10 cellular contexts compared by ENCODE assay signal in the genomic region with DNA sequence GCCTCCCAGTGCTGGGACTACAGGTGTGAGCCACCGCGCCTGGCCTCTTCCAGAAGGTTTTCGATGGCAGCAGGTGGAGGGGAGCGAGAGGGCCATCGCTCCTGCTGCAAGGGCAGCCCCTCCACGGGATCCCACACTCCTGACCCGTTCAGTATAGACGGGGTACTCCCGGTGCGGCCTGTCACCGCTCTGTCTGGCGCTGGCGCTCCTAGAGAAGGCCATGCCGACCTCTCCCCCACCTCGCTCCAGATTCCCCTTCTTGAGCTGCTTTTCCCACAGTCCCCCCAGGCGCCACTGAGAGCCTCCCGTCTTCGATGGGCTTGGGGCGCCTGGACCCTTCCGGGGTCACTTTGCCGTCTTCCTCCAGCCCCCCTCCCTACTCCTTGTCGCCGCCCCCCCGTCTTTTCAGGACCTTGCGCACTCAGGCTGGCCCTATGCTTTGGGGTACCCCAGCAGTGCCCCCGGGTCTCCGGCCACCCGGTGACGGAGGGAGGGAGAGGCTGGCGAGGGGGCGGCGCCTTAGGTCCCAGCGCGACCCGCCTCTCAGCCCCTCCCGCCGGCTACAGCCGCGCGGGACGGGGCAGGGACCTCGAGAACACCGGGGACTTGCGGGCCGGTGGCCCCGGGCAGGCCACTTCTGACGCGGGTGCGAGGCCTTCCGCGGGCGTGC. TPM values are rescaled to one million over a fixed set of nuclear protein-coding genes. Genes with fewer than 3 reads are reported as not detected.
A peak's percentile ranks its signal among the peaks of the same experiment; 100 is the strongest.
DNase-seq lines count a peak whose midpoint lies in the region; ATAC-seq and TF ChIP-seq lines count a peak whose summit lies in the region.
"Had no signal": no experiment of that assay in that cellular context is flagged by ENCODE, and none has a peak within 500 bp of the region (broad histone marks: within the 10 kb centered on the region; RNA-seq: fewer than 3 reads in every experiment).

No MANE protein-coding gene starts in this region.

- H3K27ac ChIP-seq in spleen = peak overlapping the region in 3 of 8 donors; percentile 46 to 51 (median 50)

- no peaks in the 10 kb centered on the region for H3K9me3 ChIP-seq in spleen

- WGBS in spleen, 5 donors = 29 to 51% (median 31%) methylated on average over 29 to 52 of the region's 52 CpGs

- H3K4me3 ChIP-seq in choroid plexus epithelial cell (ENCODE audit: low read depth, low read length) (peak overlapping the region; percentile 53), spleen (peak overlapping the region; percentile 3 to 67 (median 32))

- TF ChIP-seq POLR2A in GM18951 (IDR thresholded peaks at IDR 0.05; ENCODE audit: extremely low read depth, insufficient read depth, insufficient read length) (peak; percentile 29), spleen (IDR thresholded peaks at IDR 0.05) (no peak)

- DNase-seq in choroid plexus epithelial cell (ENCODE audit: low read depth) = no peak
- peak; percentile 50 for DNase-seq in left kidney (ENCODE audit: low read depth, low spot score)
- DNase-seq in spleen = peak; percentile 80
- no peak for DNase-seq in NAMALWA (ENCODE audit: low spot score)
- no peak for DNase-seq in H4 (ENCODE audit: low spot score)
- DNase-seq: activated effector memory CD4-positive, alpha-beta T cell treated with Interleukin-2 at 50 U/mL for 16 hours; foreskin melanocyte had no signal

- H3K36me3 ChIP-seq in spleen = peaks cover 0 to 31% (median 0%) of the 10 kb centered on the region in 6 donors

- H3K27me3 ChIP-seq in spleen (replicated peaks in 1 of 7) = peaks cover 0 to 12% (median 0%) of the 10 kb centered on the region in 7 donors

- TF ChIP-seq CTCF in choroid plexus epithelial cell (conservative IDR thresholded peaks at IDR 0.05; ENCODE audit: low read depth, low read length) = no peak
- TF ChIP-seq CTCF in spleen (IDR thresholded peaks at IDR 0.05 in 8 of 11, conservative IDR thresholded peaks at IDR 0.05 in 3 of 11) = no peak

- H3K4me1 ChIP-seq in spleen = peaks cover 29 to 46% (median 43%) of the 10 kb centered on the region in 6 donors

- ATAC-seq in HG03135 (IDR thresholded peaks at IDR 0.05; ENCODE audit: unreplicated experiment) (no peak), GM18502 (IDR thresholded peaks at IDR 0.05; ENCODE audit: poor library complexity, unreplicated experiment) (no peak)

- intact Hi-C loops in spleen (cut with DNase I; ENCODE audit: low total_unique reads) = no loop called here

- in situ Hi-C loops in GM18951 (cut with MboI; ENCODE audit: low sequenced_read_pairs, unreplicated experiment) = no loop called here

RNA-seq across cellular contexts. Expression of a gene that starts 4.2 kb away (rescaled TPM):
- total RNA-seq in spleen = 100 to 1,000 TPM; 241 to 328 (median 311) TPM
- polyA plus RNA-seq in spleen = 100 to 1,000 TPM; 105 to 185 (median 126) TPM
- total RNA-seq in H4 (2014; rRNA removed; shearing (Covaris generic)) = 993 and 1,115 TPM in 2 replicates

RNA-seq across cellular contexts. Expression of a gene that starts 9.9 kb away (rescaled TPM):
- total RNA-seq in spleen = 100 to 1,000 TPM in 2 of 7 donors, 10 to 100 TPM in 5; 76.8 to 117 (median 87.7) TPM
- polyA plus RNA-seq in spleen = 10 to 100 TPM; 34.9 to 49.3 (median 35.8) TPM
- total RNA-seq in H4 (2014; rRNA removed; shearing (Covaris generic)) = 160 and 216 TPM in 2 replicates

RNA-seq across cellular contexts. Expression of a gene that starts 22.8 kb away (rescaled TPM):
- 10 to 100 TPM in 3 of 7 donors, 1 to 10 TPM in 4; 4.0 to 24.2 (median 9.2) TPM for total RNA-seq in spleen
- polyA plus RNA-seq in spleen = 10 to 100 TPM in 1 of 3 donors, 1 to 10 TPM in 2; 3.1 to 14.9 (median 3.8) TPM
- total RNA-seq in H4 (2014; rRNA removed; shearing (Covaris generic)) = not detected in 2 replicates

RNA-seq across cellular contexts. Expression of a gene that starts 42.1 kb away (rescaled TPM):
- total RNA-seq in spleen = 10 to 100 TPM; 46.2 to 88.4 (median 48.0) TPM
- 100 to 1,000 TPM in 1 of 3 donors, 10 to 100 TPM in 2; 34.9 to 107 (median 58.7) TPM for polyA plus RNA-seq in spleen
- total RNA-seq in H4 (2014; rRNA removed; shearing (Covaris generic)) = 3.8 and 16.8 TPM in 2 replicates

Comparison
In these comparisons a context has a peak if more than half of its experiments do, and no peak if none do; other contexts are left out.
1. DNase-seq: peak in left kidney (single experiment) and spleen (single experiment); none in choroid plexus epithelial cell (single experiment), NAMALWA (single experiment) and H4 (single experiment).